ENCODE assay signal across 1 cellular context in the genomic region with DNA sequence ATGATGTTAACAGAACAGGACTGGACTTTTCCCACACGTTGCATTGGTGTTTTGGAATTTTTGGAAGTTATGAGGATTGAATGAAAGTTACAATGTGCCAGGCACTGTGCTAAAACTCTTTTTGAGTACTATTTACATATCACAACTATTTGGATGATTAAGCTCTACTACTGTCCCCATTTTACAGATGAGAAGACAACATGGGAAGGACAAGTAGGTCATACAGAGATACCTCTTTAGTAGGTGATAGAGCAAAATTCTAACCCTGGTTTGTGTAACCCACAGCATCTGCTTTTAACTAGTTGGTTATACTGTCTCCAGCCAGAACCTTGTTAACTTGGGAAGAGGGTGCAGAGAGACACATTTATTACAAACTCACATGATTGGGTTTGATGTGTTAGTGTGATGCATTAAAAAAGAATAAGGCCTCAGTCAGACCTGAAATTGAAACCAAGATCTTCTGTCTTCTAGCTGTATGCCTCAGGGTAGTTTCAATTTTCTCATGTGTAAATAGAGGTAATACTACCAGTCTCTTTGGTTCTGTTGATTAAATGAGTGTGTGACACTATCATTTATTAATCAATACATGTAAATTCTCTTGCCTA.
TF ChIP-seq lines count a peak whose summit lies in the region.

No MANE protein-coding gene starts in this region.

TF ChIP-seq in H1, 55 proteins besides CTCF, POLR2A, EP300 and RAD21 (continued from another document):
- TF ChIP-seq, protein P1, sequence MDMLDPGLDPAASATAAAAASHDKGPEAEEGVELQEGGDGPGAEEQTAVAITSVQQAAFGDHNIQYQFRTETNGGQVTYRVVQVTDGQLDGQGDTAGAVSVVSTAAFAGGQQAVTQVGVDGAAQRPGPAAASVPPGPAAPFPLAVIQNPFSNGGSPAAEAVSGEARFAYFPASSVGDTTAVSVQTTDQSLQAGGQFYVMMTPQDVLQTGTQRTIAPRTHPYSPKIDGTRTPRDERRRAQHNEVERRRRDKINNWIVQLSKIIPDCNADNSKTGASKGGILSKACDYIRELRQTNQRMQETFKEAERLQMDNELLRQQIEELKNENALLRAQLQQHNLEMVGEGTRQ (IDR thresholded peaks at IDR 0.05; ENCODE audit: low read length): no peak
- TF ChIP-seq SRF (IDR thresholded peaks at IDR 0.05; ENCODE audit: low read depth, low read length): no peak
- no peak for TF ChIP-seq TEAD4 (IDR thresholded peaks at IDR 0.05; ENCODE audit: low read depth, low read length)
- TF ChIP-seq SP2 (IDR thresholded peaks at IDR 0.05; ENCODE audit: low read length): no peak
- TF ChIP-seq SAP30 (IDR thresholded peaks at IDR 0.05; ENCODE audit: insufficient read depth, insufficient replicate concordance, low read length): no peak
- no peak for TF ChIP-seq MAFK (IDR thresholded peaks at IDR 0.05; ENCODE audit: low read depth, low read length)
- no peak for TF ChIP-seq YY1 (IDR thresholded peaks at IDR 0.05; ENCODE audit: low read depth, low read length)
- TF ChIP-seq ASH2L (IDR thresholded peaks at IDR 0.05; ENCODE audit: low read length): no peak
- no peak for TF ChIP-seq PHF8 (conservative IDR thresholded peaks at IDR 0.05; ENCODE audit: low read depth, low read length)
- TF ChIP-seq KDM5A (IDR thresholded peaks at IDR 0.05; ENCODE audit: low read length): no peak
- TF ChIP-seq, protein P2, sequence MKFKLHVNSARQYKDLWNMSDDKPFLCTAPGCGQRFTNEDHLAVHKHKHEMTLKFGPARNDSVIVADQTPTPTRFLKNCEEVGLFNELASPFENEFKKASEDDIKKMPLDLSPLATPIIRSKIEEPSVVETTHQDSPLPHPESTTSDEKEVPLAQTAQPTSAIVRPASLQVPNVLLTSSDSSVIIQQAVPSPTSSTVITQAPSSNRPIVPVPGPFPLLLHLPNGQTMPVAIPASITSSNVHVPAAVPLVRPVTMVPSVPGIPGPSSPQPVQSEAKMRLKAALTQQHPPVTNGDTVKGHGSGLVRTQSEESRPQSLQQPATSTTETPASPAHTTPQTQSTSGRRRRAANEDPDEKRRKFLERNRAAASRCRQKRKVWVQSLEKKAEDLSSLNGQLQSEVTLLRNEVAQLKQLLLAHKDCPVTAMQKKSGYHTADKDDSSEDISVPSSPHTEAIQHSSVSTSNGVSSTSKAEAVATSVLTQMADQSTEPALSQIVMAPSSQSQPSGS (IDR thresholded peaks at IDR 0.05; ENCODE audit: low read length): no peak
